Comparison of ENCODE assay signal across 21 cellular contexts in genomic region chr7:13628231-13629001, GRCh38.
DNase-seq lines count a peak whose midpoint lies in the region; ATAC-seq, FAIRE-seq and TF ChIP-seq lines count a peak whose summit lies in the region.
"Had no signal": no experiment of that assay in that cellular context is flagged by ENCODE, and none has a peak within 500 bp of the region (broad histone marks: within the 10 kb centered on the region; RNA-seq: fewer than 3 reads in every experiment).

No MANE protein-coding gene starts in this region.

- intact Hi-C loops in HepG2 (cut with micrococcal nuclease; ENCODE audit: unreplicated experiment), result no loop called here

- no peak for FAIRE-seq in HepG2 (lab: Jason Lieb, UNC)

- H3K27me3 ChIP-seq in GM23338 (ENCODE audit: insufficient read depth) (no peaks in the 10 kb centered on the region), HepG2 (ENCODE audit: control insufficient read depth in 1 of 2, insufficient read depth in 2 of 2, low read length in 2 of 2) (no peaks in the 10 kb centered on the region)
- H3K27me3 ChIP-seq: BE2C, right atrium auricular region, upper lobe of right lung had no signal

- 7% methylated on average over 6 of the region's 6 CpGs for WGBS in HepG2 (ENCODE audit: low lambda C conversion rate)

- H3K9me3 ChIP-seq in HepG2 (ENCODE audit: low read length), result peaks cover 75% of the 10 kb centered on the region
- H3K9me3 ChIP-seq: BE2C, upper lobe of right lung had no signal

- no peak for TF ChIP-seq POLR2A in HepG2 (IDR thresholded peaks at IDR 0.05; ENCODE audit: insufficient read depth in 1 of 2, low read depth in 2 of 2, low read length in 2 of 2)

- H3K4me2 ChIP-seq in GM23338, result no peak overlapping the region
- H3K4me2 ChIP-seq in HepG2 (ENCODE audit: low read depth, low read length), result no peak overlapping the region
- H3K4me2 ChIP-seq: KMS-11 had no signal

- H3F3A ChIP-seq in GM23338 (replicated peaks; ENCODE audit: low read depth), result no peaks in the 10 kb centered on the region

- peak overlapping the region; percentile 46 for H3K27ac Mint-ChIP-seq in GM23338
- H3K27ac Mint-ChIP-seq: activated naive CD8-positive, alpha-beta T cell; naive B cell; stimulated activated effector memory CD8-positive, alpha-beta T cell treated with anti-CD3 and anti-CD28 coated beads, Interleukin-12 subunit alpha, Interleukin-12 subunit beta, amount 100 ng/mL, for 72 hours had no signal

- H3K4me3 Mint-ChIP-seq in GM23338, result no peak overlapping the region
- H3K4me3 Mint-ChIP-seq: activated naive CD8-positive, alpha-beta T cell; naive B cell; stimulated activated effector memory CD8-positive, alpha-beta T cell treated with anti-CD3 and anti-CD28 coated beads, Interleukin-12 subunit alpha, Interleukin-12 subunit beta, amount 100 ng/mL, for 72 hours had no signal

- ATAC-seq in GM23338, result no peak
- no peak for ATAC-seq in HepG2
- ATAC-seq: left cardiac atrium; SK-N-SH treated with all-trans-retinoic acid at 6 μM for 48 hours; stimulated activated effector memory CD8-positive, alpha-beta T cell treated with anti-CD3 and anti-CD28 coated beads, Interleukin-12 subunit alpha, Interleukin-12 subunit beta, amount 100 ng/mL, for 72 hours; upper lobe of right lung had no signal

- H3K9me3 Mint-ChIP-seq in GM23338, result no peaks in the 10 kb centered on the region

- no peak overlapping the region for H3K9ac ChIP-seq in HepG2 (ENCODE audit: insufficient read depth, low read depth, low read length)
- H3K9ac ChIP-seq: KMS-11 had no signal

- H3K27ac ChIP-seq in GM23338 (ENCODE audit: low read depth), result no peak overlapping the region
- H3K27ac ChIP-seq in HepG2 (ENCODE audit: extremely low read length, insufficient read depth, low read length), result no peak overlapping the region
- H3K27ac ChIP-seq: KMS-11, right atrium auricular region, upper lobe of right lung had no signal

- no TSS peak for BruUV-seq in HepG2 (replicated peaks; lab: Mats Ljungman, UMichigan)

- no peaks in the 10 kb centered on the region for H3K36me3 ChIP-seq in GM23338 (ENCODE audit: insufficient read depth)
- H3K36me3 ChIP-seq in HepG2 (replicated peaks in 1 of 2; ENCODE audit: control insufficient read depth in 1 of 2, insufficient read depth in 2 of 2, low read length in 2 of 2), result no peaks in the 10 kb centered on the region
- H3K36me3 ChIP-seq: BE2C, right atrium auricular region, upper lobe of right lung had no signal

- in situ Hi-C loops in ACHN (cut with HindIII; ENCODE audit: low pct_ligation_motif_present, low pct_unique_long_range_greater_than_20kb, low sequenced_read_pairs), result no loop called here
- in situ Hi-C loops in HepG2 (cut with HindIII; ENCODE audit: extremely low pct_ligation_motif_present, low pct_unique_long_range_greater_than_20kb), result no loop called here

- no peak overlapping the region for H2AFZ ChIP-seq in GM23338
- no peak overlapping the region for H2AFZ ChIP-seq in HepG2 (ENCODE audit: low read length)

- no peaks in the 10 kb centered on the region for H4K20me1 ChIP-seq in GM23338 (replicated peaks; ENCODE audit: insufficient read depth)
- H4K20me1 ChIP-seq in HepG2 (ENCODE audit: insufficient read depth, low read length), result no peaks in the 10 kb centered on the region

- TF ChIP-seq CTCF in GM23338 (conservative IDR thresholded peaks at IDR 0.05; ENCODE audit: low read depth in 2 of 2) (no peak), fibroblast of pulmonary artery (IDR thresholded peaks at IDR 0.05; ENCODE audit: low read length, missing control alignments) (no peak), HepG2 (CRISPR knock-in tag; IDR thresholded peaks at IDR 0.05) (no peak)

- CTCF ChIA-PET in HepG2 (lab: Yijun Ruan, JAX; ENCODE audit: low intra/inter-chr PET ratio, low total read pairs), result no interaction called here

- peak; percentile 13 for DNase-seq in ACHN
- DNase-seq in GM23338 (ENCODE audit: low spot score), result no peak
- DNase-seq in T1000 (lab: John Stamatoyannopoulos, UW), result peak; percentile 14
- DNase-seq in fibroblast of pulmonary artery (ENCODE audit: low read depth), result peak; percentile 52
- no peak for DNase-seq in HepG2 (ENCODE audit: low spot score)
- DNase-seq in NAMALWA (ENCODE audit: low spot score), result no peak
- DNase-seq in amniotic stem cell (lab: John Stamatoyannopoulos, UW), result no peak
- no peak for DNase-seq in activated T-cell treated with anti-CD3 and anti-CD28 coated beads, Interleukin-2, amount 50 U/mL, for 48 hours
- DNase-seq: activated CD4-positive, CD25-positive, alpha-beta regulatory T cell; BE2C; dermis blood vessel endothelial cell; left cardiac atrium; naive B cell; NCI-H1694 treated with DMSO at 0.1 percent for 48 hours; stimulated activated CD4-positive, alpha-beta T cell treated with anti-CD3 and anti-CD28 coated beads, Interleukin-4, amount 100 ng/mL, for 24 hours; upper lobe of right lung had no signal

- H3K79me2 ChIP-seq in GM23338 (replicated peaks; ENCODE audit: insufficient read depth), result no peaks in the 10 kb centered on the region
- no peaks in the 10 kb centered on the region for H3K79me2 ChIP-seq in HepG2 (ENCODE audit: insufficient read depth, low read length)

- no peak for TF ChIP-seq EP300 in HepG2 (IDR thresholded peaks at IDR 0.05; ENCODE audit: low read depth in 2 of 2, low read length in 2 of 2)
- TF ChIP-seq EP300 in HepG2 (CRISPR knock-in tag; IDR thresholded peaks at IDR 0.05; ENCODE audit: borderline replicate concordance), result no peak

- H3K27me3 Mint-ChIP-seq in GM23338 (ENCODE audit: insufficient read depth, low read depth, poor library complexity), result no peaks in the 10 kb centered on the region
- H3K27me3 Mint-ChIP-seq: activated naive CD8-positive, alpha-beta T cell; naive B cell had no signal

- H3K4me1 ChIP-seq in GM23338 (ENCODE audit: insufficient read depth) (peaks cover 9% of the 10 kb centered on the region; the same call in 1 of the 2 replicates), HepG2 (ENCODE audit: insufficient read depth, low read length) (no peaks in the 10 kb centered on the region)
- H3K4me1 ChIP-seq: BE2C, right atrium auricular region, upper lobe of right lung had no signal

- no peaks in the 10 kb centered on the region for H3K36me3 Mint-ChIP-seq in GM23338 (ENCODE audit: low read depth)
- H3K36me3 Mint-ChIP-seq: activated naive CD8-positive, alpha-beta T cell; naive B cell; stimulated activated effector memory CD8-positive, alpha-beta T cell treated with anti-CD3 and anti-CD28 coated beads, Interleukin-12 subunit alpha, Interleukin-12 subunit beta, amount 100 ng/mL, for 72 hours had no signal

- no peaks in the 10 kb centered on the region for H3K9me2 ChIP-seq in GM23338 (ENCODE audit: insufficient read depth)

- no peak for TF ChIP-seq RAD21 in HepG2 (CRISPR knock-in tag; IDR thresholded peaks at IDR 0.05)

- POLR2A ChIA-PET in HepG2 (lab: Yijun Ruan, JAX), result no interaction called here

- H3K4me3 ChIP-seq in GM23338 (no peak overlapping the region), fibroblast of pulmonary artery (replicated peaks; ENCODE audit: low read depth, low read length) (no peak overlapping the region), HepG2 (replicated peaks in 1 of 3; ENCODE audit: insufficient read depth in 1 of 3, low read depth in 2 of 3, low read length in 3 of 3) (no peak overlapping the region)
- H3K4me3 ChIP-seq: right atrium auricular region, upper lobe of right lung had no signal

- no peaks in the 10 kb centered on the region for H3K4me1 Mint-ChIP-seq in GM23338
- H3K4me1 Mint-ChIP-seq: naive B cell; stimulated activated effector memory CD8-positive, alpha-beta T cell treated with anti-CD3 and anti-CD28 coated beads, Interleukin-12 subunit alpha, Interleukin-12 subunit beta, amount 100 ng/mL, for 72 hours had no signal

TF ChIP-seq in HepG2, 621 proteins besides CTCF, POLR2A, EP300 and RAD21:
- TF ChIP-seq TEAD2 (CRISPR knock-in tag; IDR thresholded peaks at IDR 0.05) (no peak), REPIN1 (CRISPR knock-in tag; IDR thresholded peaks at IDR 0.05; ENCODE audit: borderline replicate concordance, low read depth) (no peak), ZNF556 (CRISPR knock-in tag; IDR thresholded peaks at IDR 0.05; ENCODE audit: borderline replicate concordance) (no peak), ZNF142 (CRISPR knock-in tag; IDR thresholded peaks at IDR 0.05) (no peak)

Comparison
In these comparisons a context has a peak if more than half of its experiments do, and no peak if none do; other contexts are left out.
1. DNase-seq: peak in ACHN (single experiment), T1000 (single experiment) and fibroblast of pulmonary artery (single experiment); none in GM23338 (single experiment), HepG2 (single experiment), NAMALWA (single experiment), amniotic stem cell (single experiment) and activated T-cell treated with anti-CD3 and anti-CD28 coated beads, Interleukin-2, amount 50 U/mL, for 48 hours (0 of 2).